Comparison of ENCODE assay signal across 9 cellular contexts in genomic region chr3:143529018-143529478, GRCh38.
DNase-seq lines count a peak whose midpoint lies in the region; ATAC-seq, FAIRE-seq and TF ChIP-seq lines count a peak whose summit lies in the region.
"Had no signal": no experiment of that assay in that cellular context is flagged by ENCODE, and none has a peak within 500 bp of the region (broad histone marks: within the 10 kb centered on the region; RNA-seq: fewer than 3 reads in every experiment).

No MANE protein-coding gene starts in this region.

- H3F3A ChIP-seq in GM23338 (replicated peaks; ENCODE audit: low read depth), result no peaks in the 10 kb centered on the region

- H3K9ac ChIP-seq in HepG2 (ENCODE audit: insufficient read depth, low read depth, low read length), result no peak overlapping the region

- POLR2A ChIA-PET in HepG2 (lab: Yijun Ruan, JAX), result no interaction called here

- no peak for FAIRE-seq in HepG2 (lab: Jason Lieb, UNC)

- H3K4me1 ChIP-seq in right lobe of liver (no peaks in the 10 kb centered on the region), HepG2 (ENCODE audit: insufficient read depth, low read length) (no peaks in the 10 kb centered on the region), gastroesophageal sphincter (peaks cover 4 to 18% (median 6%) of the 10 kb centered on the region in 3 donors), upper lobe of right lung (peaks cover 13% of the 10 kb centered on the region), HAP-1 (no peaks in the 10 kb centered on the region), GM23338 (ENCODE audit: insufficient read depth) (no peaks in the 10 kb centered on the region)

- CTCF ChIA-PET in HepG2 (lab: Yijun Ruan, JAX; ENCODE audit: low intra/inter-chr PET ratio, low total read pairs), result no interaction called here

- TF ChIP-seq CTCF in right lobe of liver (IDR thresholded peaks at IDR 0.05) (no peak), HepG2 (CRISPR knock-in tag; IDR thresholded peaks at IDR 0.05) (no peak), gastroesophageal sphincter (IDR thresholded peaks at IDR 0.05) (no peak), upper lobe of right lung (IDR thresholded peaks at IDR 0.05) (no peak), GM23338 (conservative IDR thresholded peaks at IDR 0.05; ENCODE audit: low read depth in 2 of 2) (no peak)

- no peaks in the 10 kb centered on the region for H3K27me3 Mint-ChIP-seq in GM23338 (ENCODE audit: insufficient read depth, low read depth, poor library complexity)

- ATAC-seq in right lobe of liver (peak in 3 of 4 donors; percentile 40 to 58 (median 57)), HepG2 (no peak), HG03354 (IDR thresholded peaks at IDR 0.05; ENCODE audit: poor library complexity, severe bottlenecking, unreplicated experiment) (peak; percentile 78), gastroesophageal sphincter (peak; percentile 50), upper lobe of right lung (peak; percentile 76), GM23338 (no peak)

- no peaks in the 10 kb centered on the region for H3K4me1 Mint-ChIP-seq in GM23338

- no peak overlapping the region for H3K27ac ChIP-seq in right lobe of liver
- no peak overlapping the region for H3K27ac ChIP-seq in HepG2 (ENCODE audit: extremely low read length, insufficient read depth, low read length)
- peak overlapping the region in 3 of 4 donors; percentile 28 to 50 (median 45) for H3K27ac ChIP-seq in gastroesophageal sphincter
- H3K27ac ChIP-seq in upper lobe of right lung, result peak overlapping the region; percentile 2
- no peak overlapping the region for H3K27ac ChIP-seq in GM23338 (ENCODE audit: low read depth)

- H3K27me3 ChIP-seq in right lobe of liver (no peaks in the 10 kb centered on the region), HepG2 (ENCODE audit: control insufficient read depth in 1 of 2, insufficient read depth in 2 of 2, low read length in 2 of 2) (no peaks in the 10 kb centered on the region), gastroesophageal sphincter (no peaks in the 10 kb centered on the region), upper lobe of right lung (no peaks in the 10 kb centered on the region), HAP-1 (ENCODE audit: low read depth) (peaks cover 5% of the 10 kb centered on the region), GM23338 (ENCODE audit: insufficient read depth) (no peaks in the 10 kb centered on the region)

- H3K9me3 ChIP-seq in right lobe of liver (no peaks in the 10 kb centered on the region), HepG2 (ENCODE audit: low read length) (no peaks in the 10 kb centered on the region), gastroesophageal sphincter (no peaks in the 10 kb centered on the region), upper lobe of right lung (no peaks in the 10 kb centered on the region), HAP-1 (no peaks in the 10 kb centered on the region)

- intact Hi-C loops in right lobe of liver (cut with DNase I) (no loop called here), HepG2 (cut with micrococcal nuclease; ENCODE audit: unreplicated experiment) (no loop called here), upper lobe of right lung (cut with DNase I) (no loop called here)

- H3K4me2 ChIP-seq in HepG2 (ENCODE audit: low read depth, low read length), result no peak overlapping the region
- H3K4me2 ChIP-seq in GM23338, result no peak overlapping the region

- no peak overlapping the region for H2AFZ ChIP-seq in HepG2 (ENCODE audit: low read length)
- H2AFZ ChIP-seq in GM23338, result no peak overlapping the region

- H3K36me3 ChIP-seq in right lobe of liver (no peaks in the 10 kb centered on the region), HepG2 (replicated peaks in 1 of 2; ENCODE audit: control insufficient read depth in 1 of 2, insufficient read depth in 2 of 2, low read length in 2 of 2) (no peaks in the 10 kb centered on the region), gastroesophageal sphincter (no peaks in the 10 kb centered on the region), upper lobe of right lung (no peaks in the 10 kb centered on the region), HAP-1 (replicated peaks) (no peaks in the 10 kb centered on the region), GM23338 (ENCODE audit: insufficient read depth) (no peaks in the 10 kb centered on the region)

- TF ChIP-seq EP300 in HepG2 (IDR thresholded peaks at IDR 0.05; ENCODE audit: low read depth in 2 of 2, low read length in 2 of 2) (no peak), HepG2 (CRISPR knock-in tag; IDR thresholded peaks at IDR 0.05; ENCODE audit: borderline replicate concordance) (no peak), gastroesophageal sphincter (IDR thresholded peaks at IDR 0.05) (no peak)

- BruUV-seq in HepG2 (replicated peaks; lab: Mats Ljungman, UMichigan), result no TSS peak

- H3K9me2 ChIP-seq in GM23338 (ENCODE audit: insufficient read depth), result peaks cover 7% of the 10 kb centered on the region

- H3K79me2 ChIP-seq in HepG2 (ENCODE audit: insufficient read depth, low read length) (no peaks in the 10 kb centered on the region), GM23338 (replicated peaks; ENCODE audit: insufficient read depth) (no peaks in the 10 kb centered on the region)

- H3K4me3 ChIP-seq in right lobe of liver (no peak overlapping the region), HepG2 (replicated peaks in 1 of 3; ENCODE audit: insufficient read depth in 1 of 3, low read depth in 2 of 3, low read length in 3 of 3) (no peak overlapping the region), gastroesophageal sphincter (no peak overlapping the region), upper lobe of right lung (no peak overlapping the region), HAP-1 (no peak overlapping the region), GM23338 (no peak overlapping the region)

- no peak for TF ChIP-seq RAD21 in HepG2 (CRISPR knock-in tag; IDR thresholded peaks at IDR 0.05)

- in situ Hi-C loops in HepG2 (cut with HindIII; ENCODE audit: extremely low pct_ligation_motif_present, low pct_unique_long_range_greater_than_20kb) (no loop called here), HAP-1 (cut with MboI; ENCODE audit: low sequenced_read_pairs) (no loop called here)

- 40% methylated on average over 5 of the region's 5 CpGs for WGBS in right lobe of liver (ENCODE audit: insufficient coverage, low coverage, low lambda C conversion rate, missing lambda C conversion rate)
- 15% methylated on average over 5 of the region's 5 CpGs for WGBS in HepG2 (ENCODE audit: low lambda C conversion rate)
- 14 to 15% methylated on average over 5 of the region's 5 CpGs for WGBS in gastroesophageal sphincter (ENCODE audit: low coverage in 1 of 2), 2 donors

- H3K9me3 Mint-ChIP-seq in GM23338, result no peaks in the 10 kb centered on the region

- peak in 1 of 3 donors; percentile 51 for DNase-seq in right lobe of liver
- DNase-seq in HepG2 (ENCODE audit: low spot score), result no peak
- DNase-seq in upper lobe of right lung, result no peak
- DNase-seq in AG08396 (ENCODE audit: low spot score), result no peak
- DNase-seq in HAP-1 (ENCODE audit: low spot score in 2 of 2), result no peak
- no peak for DNase-seq in GM23338 (ENCODE audit: low spot score)
- DNase-seq: amygdala had no signal

- no peaks in the 10 kb centered on the region for H3K36me3 Mint-ChIP-seq in GM23338 (ENCODE audit: low read depth)

- TF ChIP-seq POLR2A in right lobe of liver (IDR thresholded peaks at IDR 0.05), result no peak
- no peak for TF ChIP-seq POLR2A in HepG2 (IDR thresholded peaks at IDR 0.05; ENCODE audit: insufficient read depth in 1 of 2, low read depth in 2 of 2, low read length in 2 of 2)
- no peak for TF ChIP-seq POLR2A in gastroesophageal sphincter (IDR thresholded peaks at IDR 0.05)

- no peak overlapping the region for H3K4me3 Mint-ChIP-seq in GM23338

- H4K20me1 ChIP-seq in HepG2 (ENCODE audit: insufficient read depth, low read length), result no peaks in the 10 kb centered on the region
- H4K20me1 ChIP-seq in GM23338 (replicated peaks; ENCODE audit: insufficient read depth), result no peaks in the 10 kb centered on the region

- H3K27ac Mint-ChIP-seq in GM23338, result no peak overlapping the region

TF ChIP-seq in HepG2, 621 proteins besides CTCF, POLR2A, EP300 and RAD21 (continues in another document):
- TF ChIP-seq RFXAP (CRISPR knock-in tag; IDR thresholded peaks at IDR 0.05; ENCODE audit: borderline replicate concordance) (no peak), SKIL (CRISPR knock-in tag; IDR thresholded peaks at IDR 0.05; ENCODE audit: borderline replicate concordance) (no peak)

TF ChIP-seq in GM23338, 12 proteins besides CTCF, POLR2A, EP300 and RAD21 (continues in another document):
- TF ChIP-seq JUNB (IDR thresholded peaks at IDR 0.05; ENCODE audit: unreplicated experiment) (no peak), EZH2phosphoT487 (IDR thresholded peaks at IDR 0.05; ENCODE audit: unreplicated experiment) (no peak), STAT1 (IDR thresholded peaks at IDR 0.05; ENCODE audit: unreplicated experiment) (no peak), POLR2AphosphoS5 (IDR thresholded peaks at IDR 0.05; ENCODE audit: low read depth) (no peak)
- TF ChIP-seq, protein P1, sequence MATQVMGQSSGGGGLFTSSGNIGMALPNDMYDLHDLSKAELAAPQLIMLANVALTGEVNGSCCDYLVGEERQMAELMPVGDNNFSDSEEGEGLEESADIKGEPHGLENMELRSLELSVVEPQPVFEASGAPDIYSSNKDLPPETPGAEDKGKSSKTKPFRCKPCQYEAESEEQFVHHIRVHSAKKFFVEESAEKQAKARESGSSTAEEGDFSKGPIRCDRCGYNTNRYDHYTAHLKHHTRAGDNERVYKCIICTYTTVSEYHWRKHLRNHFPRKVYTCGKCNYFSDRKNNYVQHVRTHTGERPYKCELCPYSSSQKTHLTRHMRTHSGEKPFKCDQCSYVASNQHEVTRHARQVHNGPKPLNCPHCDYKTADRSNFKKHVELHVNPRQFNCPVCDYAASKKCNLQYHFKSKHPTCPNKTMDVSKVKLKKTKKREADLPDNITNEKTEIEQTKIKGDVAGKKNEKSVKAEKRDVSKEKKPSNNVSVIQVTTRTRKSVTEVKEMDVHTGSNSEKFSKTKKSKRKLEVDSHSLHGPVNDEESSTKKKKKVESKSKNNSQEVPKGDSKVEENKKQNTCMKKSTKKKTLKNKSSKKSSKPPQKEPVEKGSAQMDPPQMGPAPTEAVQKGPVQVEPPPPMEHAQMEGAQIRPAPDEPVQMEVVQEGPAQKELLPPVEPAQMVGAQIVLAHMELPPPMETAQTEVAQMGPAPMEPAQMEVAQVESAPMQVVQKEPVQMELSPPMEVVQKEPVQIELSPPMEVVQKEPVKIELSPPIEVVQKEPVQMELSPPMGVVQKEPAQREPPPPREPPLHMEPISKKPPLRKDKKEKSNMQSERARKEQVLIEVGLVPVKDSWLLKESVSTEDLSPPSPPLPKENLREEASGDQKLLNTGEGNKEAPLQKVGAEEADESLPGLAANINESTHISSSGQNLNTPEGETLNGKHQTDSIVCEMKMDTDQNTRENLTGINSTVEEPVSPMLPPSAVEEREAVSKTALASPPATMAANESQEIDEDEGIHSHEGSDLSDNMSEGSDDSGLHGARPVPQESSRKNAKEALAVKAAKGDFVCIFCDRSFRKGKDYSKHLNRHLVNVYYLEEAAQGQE (IDR thresholded peaks at IDR 0.05; ENCODE audit: unreplicated experiment), result no peak

Comparison
In these comparisons a context has a peak if more than half of its experiments do, and no peak if none do; other contexts are left out.
1. ATAC-seq: peak in right lobe of liver (3 of 4), HG03354 (single experiment), gastroesophageal sphincter (single experiment) and upper lobe of right lung (single experiment); none in HepG2 (single experiment) and GM23338 (single experiment).
2. H3K27ac ChIP-seq: peak in gastroesophageal sphincter (3 of 4) and upper lobe of right lung (single experiment); none in right lobe of liver (0 of 3), HepG2 (single experiment) and GM23338 (single experiment).